ENCODE assay signal across 1 cellular context in genomic region chr4:178037459-178038214, GRCh38.
TF ChIP-seq lines count a peak whose summit lies in the region.

No MANE protein-coding gene starts in this region.

TF ChIP-seq in K562, 482 proteins besides CTCF, POLR2A, EP300 and RAD21 (continued from another document and continues in another):
- no peak for TF ChIP-seq PBX2 (CRISPR knock-in tag; IDR thresholded peaks at IDR 0.05; ENCODE audit: low read depth)
- TF ChIP-seq PBX2 (tag; conservative IDR thresholded peaks at IDR 0.05; ENCODE audit: low read depth): peak; percentile 49
- peak; percentile 32; the same call in 1 of the 2 replicates for TF ChIP-seq CBFB (CRISPR knock-in tag; IDR thresholded peaks at IDR 0.05)
- TF ChIP-seq ESRRB (CRISPR knock-in tag; IDR thresholded peaks at IDR 0.05; ENCODE audit: borderline replicate concordance): 0 out of 2 replicates have a peak, but pooled peaks have one; percentile 55
- TF ChIP-seq SAFB2 (IDR thresholded peaks at IDR 0.05; ENCODE audit: borderline replicate concordance, low read depth, low read length, severe bottlenecking): no peak
- no peak for TF ChIP-seq ZBTB7A (IDR thresholded peaks at IDR 0.05; ENCODE audit: borderline replicate concordance, control insufficient read depth, low read depth, low read length)
- 0 out of 2 replicates have a peak, but pooled peaks have one; percentile 35 for TF ChIP-seq ZKSCAN8 (CRISPR knock-in tag; IDR thresholded peaks at IDR 0.05)
- TF ChIP-seq FOXJ2 (tag; IDR thresholded peaks at IDR 0.05): no peak
- no peak for TF ChIP-seq HINFP (tag; conservative IDR thresholded peaks at IDR 0.05; ENCODE audit: low read depth)
- 0 out of 2 replicates have a peak, but pooled peaks have one; percentile 31 for TF ChIP-seq ZNF134 (CRISPR knock-in tag; conservative IDR thresholded peaks at IDR 0.05)
- no peak for TF ChIP-seq ZNF609 (CRISPR knock-in tag; IDR thresholded peaks at IDR 0.05; ENCODE audit: borderline replicate concordance)
- peak; percentile 89 for TF ChIP-seq KLF16 (IDR thresholded peaks at IDR 0.05)
- TF ChIP-seq, protein P1, sequence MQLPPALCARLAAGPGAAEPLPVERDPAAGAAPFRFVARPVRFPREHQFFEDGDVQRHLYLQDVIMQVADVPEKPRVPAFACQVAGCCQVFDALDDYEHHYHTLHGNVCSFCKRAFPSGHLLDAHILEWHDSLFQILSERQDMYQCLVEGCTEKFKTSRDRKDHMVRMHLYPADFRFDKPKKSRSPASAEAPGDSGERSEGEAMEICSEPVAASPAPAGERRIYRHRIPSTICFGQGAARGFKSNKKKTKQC (CRISPR knock-in tag; IDR thresholded peaks at IDR 0.05): no peak
- TF ChIP-seq PHF8 (IDR thresholded peaks at IDR 0.05; ENCODE audit: borderline replicate concordance, low read length): no peak
- peak; percentile 74 for TF ChIP-seq ETV1 (tag; conservative IDR thresholded peaks at IDR 0.05; ENCODE audit: low read depth)
- TF ChIP-seq, protein P2, sequence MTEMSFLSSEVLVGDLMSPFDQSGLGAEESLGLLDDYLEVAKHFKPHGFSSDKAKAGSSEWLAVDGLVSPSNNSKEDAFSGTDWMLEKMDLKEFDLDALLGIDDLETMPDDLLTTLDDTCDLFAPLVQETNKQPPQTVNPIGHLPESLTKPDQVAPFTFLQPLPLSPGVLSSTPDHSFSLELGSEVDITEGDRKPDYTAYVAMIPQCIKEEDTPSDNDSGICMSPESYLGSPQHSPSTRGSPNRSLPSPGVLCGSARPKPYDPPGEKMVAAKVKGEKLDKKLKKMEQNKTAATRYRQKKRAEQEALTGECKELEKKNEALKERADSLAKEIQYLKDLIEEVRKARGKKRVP (CRISPR knock-in tag; IDR thresholded peaks at IDR 0.05): peak; percentile 44; the same call in 1 of the 2 replicates
- no peak for TF ChIP-seq PTBP1 (IDR thresholded peaks at IDR 0.05; ENCODE audit: low read depth, low read length)
- TF ChIP-seq CBFA2T2 (conservative IDR thresholded peaks at IDR 0.05): peak; percentile 95
- peak in 1 of 3 experiments; percentile 56; a peak in 1 of 6 replicates for TF ChIP-seq ZBTB11 (CRISPR knock-in tag; IDR thresholded peaks at IDR 0.05)
- TF ChIP-seq SMAD3 (CRISPR knock-in tag; conservative IDR thresholded peaks at IDR 0.05): peak; percentile 90
- TF ChIP-seq, protein P3, sequence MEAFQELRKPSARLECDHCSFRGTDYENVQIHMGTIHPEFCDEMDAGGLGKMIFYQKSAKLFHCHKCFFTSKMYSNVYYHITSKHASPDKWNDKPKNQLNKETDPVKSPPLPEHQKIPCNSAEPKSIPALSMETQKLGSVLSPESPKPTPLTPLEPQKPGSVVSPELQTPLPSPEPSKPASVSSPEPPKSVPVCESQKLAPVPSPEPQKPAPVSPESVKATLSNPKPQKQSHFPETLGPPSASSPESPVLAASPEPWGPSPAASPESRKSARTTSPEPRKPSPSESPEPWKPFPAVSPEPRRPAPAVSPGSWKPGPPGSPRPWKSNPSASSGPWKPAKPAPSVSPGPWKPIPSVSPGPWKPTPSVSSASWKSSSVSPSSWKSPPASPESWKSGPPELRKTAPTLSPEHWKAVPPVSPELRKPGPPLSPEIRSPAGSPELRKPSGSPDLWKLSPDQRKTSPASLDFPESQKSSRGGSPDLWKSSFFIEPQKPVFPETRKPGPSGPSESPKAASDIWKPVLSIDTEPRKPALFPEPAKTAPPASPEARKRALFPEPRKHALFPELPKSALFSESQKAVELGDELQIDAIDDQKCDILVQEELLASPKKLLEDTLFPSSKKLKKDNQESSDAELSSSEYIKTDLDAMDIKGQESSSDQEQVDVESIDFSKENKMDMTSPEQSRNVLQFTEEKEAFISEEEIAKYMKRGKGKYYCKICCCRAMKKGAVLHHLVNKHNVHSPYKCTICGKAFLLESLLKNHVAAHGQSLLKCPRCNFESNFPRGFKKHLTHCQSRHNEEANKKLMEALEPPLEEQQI (IDR thresholded peaks at IDR 0.05): peak; percentile 67
- TF ChIP-seq TRIM28 (IDR thresholded peaks at IDR 0.05): no peak
- 0 out of 2 replicates have a peak, but pooled peaks have one; percentile 42 for TF ChIP-seq IRF9 (tag; IDR thresholded peaks at IDR 0.05)
- peak; percentile 96 for TF ChIP-seq ARID1B (IDR thresholded peaks at IDR 0.05)
- TF ChIP-seq ZNF175 (CRISPR knock-in tag; IDR thresholded peaks at IDR 0.05; ENCODE audit: low read depth): peak; percentile 74; the same call in 1 of the 2 replicates
- no peak; a peak in 1 of 4 replicates for TF ChIP-seq MAZ (CRISPR knock-in tag; conservative IDR thresholded peaks at IDR 0.05 in 1 of 2, IDR thresholded peaks at IDR 0.05 in 1 of 2)
- peak; percentile 88 to 89 for TF ChIP-seq TRIM24 (IDR thresholded peaks at IDR 0.05)
- TF ChIP-seq, protein P4, sequence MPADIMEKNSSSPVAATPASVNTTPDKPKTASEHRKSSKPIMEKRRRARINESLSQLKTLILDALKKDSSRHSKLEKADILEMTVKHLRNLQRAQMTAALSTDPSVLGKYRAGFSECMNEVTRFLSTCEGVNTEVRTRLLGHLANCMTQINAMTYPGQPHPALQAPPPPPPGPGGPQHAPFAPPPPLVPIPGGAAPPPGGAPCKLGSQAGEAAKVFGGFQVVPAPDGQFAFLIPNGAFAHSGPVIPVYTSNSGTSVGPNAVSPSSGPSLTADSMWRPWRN (IDR thresholded peaks at IDR 0.05; ENCODE audit: low read depth): peak; percentile 67; the same call in 1 of the 2 replicates
- TF ChIP-seq PURB (CRISPR knock-in tag; IDR thresholded peaks at IDR 0.05; ENCODE audit: low read depth): no peak
- TF ChIP-seq ZNF311 (CRISPR knock-in tag; IDR thresholded peaks at IDR 0.05): peak; percentile 87
- no peak for TF ChIP-seq FOXJ3 (CRISPR knock-in tag; IDR thresholded peaks at IDR 0.05)
- 0 out of 2 replicates have a peak, but pooled peaks have one; percentile 14 for TF ChIP-seq MAFG (tag; conservative IDR thresholded peaks at IDR 0.05)
- peak; percentile 93 for TF ChIP-seq MECOM (CRISPR knock-in tag; IDR thresholded peaks at IDR 0.05)
- no peak for TF ChIP-seq SAFB (IDR thresholded peaks at IDR 0.05; ENCODE audit: borderline replicate concordance, low read depth, low read length)
- TF ChIP-seq CREM (IDR thresholded peaks at IDR 0.05; ENCODE audit: low read depth): peak; percentile 52; the same call in 1 of the 2 replicates
- peak; percentile 52 for TF ChIP-seq GATA2 (CRISPR knock-in tag; IDR thresholded peaks at IDR 0.05)
- peak; percentile 90 for TF ChIP-seq SMARCC2 (IDR thresholded peaks at IDR 0.05; ENCODE audit: low read depth)
- TF ChIP-seq KDM1A (IDR thresholded peaks at IDR 0.05): peak; percentile 60 to 69; a peak in 3 of 4 replicates
- TF ChIP-seq TCF7L2 (IDR thresholded peaks at IDR 0.05; ENCODE audit: low read depth, low read length): peak; percentile 58; the same call in 1 of the 2 replicates
- TF ChIP-seq, protein P5, sequence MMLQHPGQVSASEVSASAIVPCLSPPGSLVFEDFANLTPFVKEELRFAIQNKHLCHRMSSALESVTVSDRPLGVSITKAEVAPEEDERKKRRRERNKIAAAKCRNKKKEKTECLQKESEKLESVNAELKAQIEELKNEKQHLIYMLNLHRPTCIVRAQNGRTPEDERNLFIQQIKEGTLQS (IDR thresholded peaks at IDR 0.05): peak; percentile 44; the same call in 1 of the 2 replicates
- TF ChIP-seq, protein P5 (CRISPR knock-in tag; conservative IDR thresholded peaks at IDR 0.05): no peak
- peak; percentile 78; the same call in 1 of the 2 replicates for TF ChIP-seq OTX1 (CRISPR knock-in tag; IDR thresholded peaks at IDR 0.05)
- peak; percentile 93 for TF ChIP-seq MTA2 (IDR thresholded peaks at IDR 0.05; ENCODE audit: low read depth)
- no peak for TF ChIP-seq SRSF7 (optimal IDR thresholded peaks at IDR 0.05; ENCODE audit: low read depth, low read length)
